Comparison of ENCODE assay signal across 26 cellular contexts in the genomic region with DNA sequence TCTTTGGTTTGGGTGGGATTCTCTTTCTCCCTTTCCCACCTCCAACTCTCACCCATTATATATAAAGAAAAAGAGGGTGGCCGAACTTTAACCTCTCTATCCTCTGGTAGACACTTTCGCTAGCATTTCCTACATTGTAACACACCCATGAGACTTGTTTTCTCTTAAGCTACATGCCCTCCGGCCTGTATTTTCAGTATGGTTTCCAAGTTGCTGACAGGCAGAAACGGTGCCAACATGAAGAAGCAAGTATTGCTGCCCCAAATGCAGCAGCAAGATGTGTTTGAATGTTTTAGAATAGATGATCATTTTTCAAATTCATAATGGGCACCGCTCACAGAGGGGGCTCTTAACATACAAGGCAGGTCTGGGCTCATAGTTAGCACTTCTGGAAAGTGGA. TPM values are rescaled to one million over a fixed set of nuclear protein-coding genes. Genes with fewer than 3 reads are reported as not detected.
DNase-seq lines count a peak whose midpoint lies in the region; TF ChIP-seq lines count a peak whose summit lies in the region.
"Had no signal": no experiment of that assay in that cellular context is flagged by ENCODE, and none has a peak within 500 bp of the region (broad histone marks: within the 10 kb centered on the region; RNA-seq: fewer than 3 reads in every experiment).

No MANE protein-coding gene starts in this region.

- H3K4me3 ChIP-seq in colonic mucosa (no peak overlapping the region), urinary bladder (ENCODE audit: low read depth, low read length) (no peak overlapping the region)
- H3K4me3 ChIP-seq: gastrocnemius medialis, smooth muscle cell had no signal

- TF ChIP-seq CTCF in colonic mucosa (IDR thresholded peaks at IDR 0.05), result no peak

- H3K9me3 ChIP-seq in colonic mucosa, result no peaks in the 10 kb centered on the region
- H3K9me3 ChIP-seq: gastrocnemius medialis had no signal

- H3K9ac ChIP-seq in colonic mucosa (ENCODE audit: low read depth in 2 of 2, low read length in 2 of 2), result peak overlapping the region in 1 of 2 donors; percentile 43

- peak; percentile 35 for DNase-seq in activated CD8-positive, alpha-beta memory T cell treated with anti-CD3 and anti-CD28 coated beads, Interleukin-2, amount 50 U/mL, for 48 hours
- no peak for DNase-seq in activated CD8-positive, alpha-beta memory T cell treated with anti-CD3 and anti-CD28 coated beads, Interleukin-2, amount 50 U/mL, for 4 hours
- DNase-seq in colonic mucosa, result no peak
- DNase-seq in mesenteric fat pad (ENCODE audit: low spot score), result peak; percentile 37
- DNase-seq in DMS153 treated with DMSO at 0.1 percent for 48 hours (lab: John Stamatoyannopoulos, UW; ENCODE audit: unreplicated experiment), result no peak
- DNase-seq in stimulated activated CD4-positive, alpha-beta T cell treated with anti-CD3 and anti-CD28 coated beads, Interleukin-2, amount 100 ng/mL, for 48 hours, result no peak
- no peak for DNase-seq in SIG-M5 (lab: John Stamatoyannopoulos, UW)
- DNase-seq: activated CD4-positive, alpha-beta T cell treated with anti-CD3 and anti-CD28 coated beads for 36 hours; activated naive CD8-positive, alpha-beta T cell treated with anti-CD3 and anti-CD28 coated beads, Interleukin-2, amount 10 ng/mL, durations not matched to agents 7 days and 5 days; BE2C; brain microvascular endothelial cell; gastrocnemius medialis; HFFc6; midbrain; MM.1S; NCI-H1436; NCI-H2171 treated with DMSO at 0.1 percent for 48 hours; NCI-H69; OCI-M1; stimulated activated CD4-positive, alpha-beta T cell treated with anti-CD3 and anti-CD28 coated beads, Interleukin-4, amount 100 ng/mL, for 1 hour; stimulated activated naive CD8-positive, alpha-beta T cell treated with anti-CD3 and anti-CD28 coated beads, Interleukin-15, Interleukin-2, amounts not matched to agents 100 U/mL and 50 U/mL, for 24 hours; T-helper 1 cell had no signal

- H3K36me3 ChIP-seq in colonic mucosa (no peaks in the 10 kb centered on the region), urinary bladder (ENCODE audit: insufficient read depth) (no peaks in the 10 kb centered on the region)
- H3K36me3 ChIP-seq: BE2C, brain microvascular endothelial cell, gastrocnemius medialis had no signal

- no peaks in the 10 kb centered on the region for H3K27me3 ChIP-seq in colonic mucosa
- H3K27me3 ChIP-seq: BE2C, brain microvascular endothelial cell, gastrocnemius medialis had no signal

- H3K4me1 ChIP-seq in colonic mucosa (peaks cover 11% of the 10 kb centered on the region), urinary bladder (ENCODE audit: insufficient read depth) (no peaks in the 10 kb centered on the region)

- intact Hi-C loops in colonic mucosa (cut with DNase I), result no loop called here

- WGBS in urinary bladder, result 70% methylated on average over 5 of the region's 5 CpGs

- H3K27ac ChIP-seq in colonic mucosa, result peak overlapping the region; percentile 35
- peak overlapping the region; percentile 47 for H3K27ac ChIP-seq in urinary bladder (ENCODE audit: low read depth)
- H3K27ac ChIP-seq: brain microvascular endothelial cell, gastrocnemius medialis had no signal

RNA-seq across cellular contexts. Expression of a gene that starts 18.7 kb away (rescaled TPM):
- total RNA-seq in colonic mucosa (100 to 1,000 TPM; 166 to 220 TPM), mesenteric fat pad (62.5 TPM), urinary bladder (114 TPM)
- polyA plus RNA-seq in urinary bladder, result 75.2 TPM

RNA-seq across cellular contexts. Expression of a gene that starts 19.9 kb away (rescaled TPM):
- total RNA-seq in colonic mucosa (10 to 100 TPM; 31.2 to 38.5 TPM), mesenteric fat pad (30.6 TPM), urinary bladder (15.1 TPM)
- 17.2 TPM for polyA plus RNA-seq in urinary bladder

RNA-seq across cellular contexts. Expression of a gene that starts 54.2 kb away (rescaled TPM):
- total RNA-seq in colonic mucosa (1 to 10 TPM; 3.6 to 6.0 TPM), mesenteric fat pad (1.2 TPM), urinary bladder (not detected)
- polyA plus RNA-seq in urinary bladder, result 0.09 TPM
- total RNA-seq: A172, kidney epithelial cell had no signal

Comparison
In these comparisons a context has a peak if more than half of its experiments do, and no peak if none do; other contexts are left out.
1. DNase-seq: peak in activated CD8-positive, alpha-beta memory T cell treated with anti-CD3 and anti-CD28 coated beads, Interleukin-2, amount 50 U/mL, for 48 hours (single experiment) and mesenteric fat pad (single experiment); none in activated CD8-positive, alpha-beta memory T cell treated with anti-CD3 and anti-CD28 coated beads, Interleukin-2, amount 50 U/mL, for 4 hours (single experiment), colonic mucosa (single experiment), DMS153 treated with DMSO at 0.1 percent for 48 hours (single experiment), stimulated activated CD4-positive, alpha-beta T cell treated with anti-CD3 and anti-CD28 coated beads, Interleukin-2, amount 100 ng/mL, for 48 hours (0 of 2) and SIG-M5 (single experiment).